ENCODE assay signal across 10 cellular contexts in the genomic region with DNA sequence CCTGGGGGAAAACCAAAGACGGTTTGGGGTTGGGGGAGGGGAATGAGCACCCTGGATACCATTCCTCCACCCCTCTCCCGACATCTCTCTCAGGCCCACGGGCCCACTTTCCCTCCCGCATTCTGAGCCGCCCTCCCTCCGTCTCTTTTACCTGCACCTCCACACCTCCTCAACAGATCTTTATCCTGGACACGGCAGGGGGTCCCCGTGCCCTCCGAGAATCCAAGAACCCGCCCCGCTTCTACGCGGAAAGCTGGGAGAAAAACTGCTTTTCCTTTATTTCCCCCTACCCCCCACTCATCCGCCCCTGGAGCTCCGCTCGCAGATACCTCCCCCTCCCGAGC.
A peak's percentile ranks its signal among the peaks of the same experiment; 100 is the strongest.
DNase-seq lines count a peak whose midpoint lies in the region; ATAC-seq and TF ChIP-seq lines count a peak whose summit lies in the region.
"Had no signal": no experiment of that assay in that cellular context is flagged by ENCODE, and none has a peak within 500 bp of the region (broad histone marks: within the 10 kb centered on the region; RNA-seq: fewer than 3 reads in every experiment).

No MANE protein-coding gene starts in this region.

- H3F3A ChIP-seq in GM23338 (replicated peaks; ENCODE audit: low read depth) (no peaks in the 10 kb centered on the region), smooth muscle cell (ENCODE audit: low read depth) (peaks cover 18% of the 10 kb centered on the region), MM.1S (ENCODE audit: insufficient read depth, low read length) (no peaks in the 10 kb centered on the region)

- no peaks in the 10 kb centered on the region for H3K36me3 ChIP-seq in GM23338 (ENCODE audit: insufficient read depth)
- peaks cover 9% of the 10 kb centered on the region for H3K36me3 ChIP-seq in adipocyte (ENCODE audit: control insufficient read depth, insufficient read depth, low read length, severe bottlenecking)
- H3K36me3 ChIP-seq in iPS DF 6.9 (ENCODE audit: control insufficient read depth, insufficient read depth, low read length) = no peaks in the 10 kb centered on the region
- H3K36me3 ChIP-seq in smooth muscle cell (ENCODE audit: low read depth) = no peaks in the 10 kb centered on the region
- H3K36me3 ChIP-seq in MM.1S (replicated peaks; ENCODE audit: insufficient read depth, low read length) = no peaks in the 10 kb centered on the region
- H3K36me3 ChIP-seq: neutrophil had no signal

- H3K27me3 Mint-ChIP-seq in GM23338 (ENCODE audit: insufficient read depth, low read depth, poor library complexity) = peaks cover 28% of the 10 kb centered on the region

- DNase-seq in GM23338 (ENCODE audit: low spot score) (peak; percentile 52), adipocyte (ENCODE audit: low read depth) (no peak), iPS DF 6.9 (ENCODE audit: low read depth, low spot score) (no peak), smooth muscle cell (lab: John Stamatoyannopoulos, UW; ENCODE audit: unreplicated experiment) (no peak), MM.1S (no peak), HCEC 1CT (no peak)
- DNase-seq: activated T-cell treated with anti-CD3 and anti-CD28 coated beads for 4 hours had no signal

- ATAC-seq in GM23338 (no peak), GM21360 (IDR thresholded peaks at IDR 0.05; ENCODE audit: unreplicated experiment) (no peak), GM21529 (IDR thresholded peaks at IDR 0.05; ENCODE audit: unreplicated experiment) (no peak)

- peak overlapping the region; percentile 97 for H3K4me3 ChIP-seq in GM23338
- peak overlapping the region; percentile 83 for H3K4me3 ChIP-seq in adipocyte (ENCODE audit: low read length)
- peak overlapping the region; percentile 73; the same call in 1 of the 2 replicates for H3K4me3 ChIP-seq in iPS DF 6.9 (ENCODE audit: low read length)
- peak overlapping the region; percentile 59 for H3K4me3 ChIP-seq in smooth muscle cell
- no peak overlapping the region for H3K4me3 ChIP-seq in MM.1S (ENCODE audit: low read length)

- H3K9me3 ChIP-seq in adipocyte (ENCODE audit: control insufficient read depth, low read length) = no peaks in the 10 kb centered on the region
- no peaks in the 10 kb centered on the region for H3K9me3 ChIP-seq in iPS DF 6.9 (ENCODE audit: control insufficient read depth, insufficient read depth, low read length)
- no peaks in the 10 kb centered on the region for H3K9me3 ChIP-seq in smooth muscle cell (replicated peaks; ENCODE audit: low read depth)
- no peaks in the 10 kb centered on the region for H3K9me3 ChIP-seq in MM.1S (replicated peaks; ENCODE audit: insufficient read depth, low read length)
- H3K9me3 ChIP-seq: neutrophil had no signal

- H3K9ac ChIP-seq in adipocyte (ENCODE audit: low read length) (peak overlapping the region; percentile 87), smooth muscle cell (ENCODE audit: low read depth) (peak overlapping the region; percentile 23), MM.1S (ENCODE audit: low read length) (no peak overlapping the region)

- TF ChIP-seq CTCF in GM23338 (conservative IDR thresholded peaks at IDR 0.05; ENCODE audit: low read depth in 2 of 2) (no peak), smooth muscle cell (IDR thresholded peaks at IDR 0.05; ENCODE audit: borderline replicate concordance, insufficient read depth, poor library complexity, severe bottlenecking) (no peak), MM.1S (IDR thresholded peaks at IDR 0.05; ENCODE audit: low read length) (no peak)

- peaks cover 38% of the 10 kb centered on the region for H3K4me1 Mint-ChIP-seq in GM23338

- H3K9me2 ChIP-seq in GM23338 (ENCODE audit: insufficient read depth) = no peaks in the 10 kb centered on the region
- no peaks in the 10 kb centered on the region for H3K9me2 ChIP-seq in MM.1S (replicated peaks; ENCODE audit: insufficient read depth, low read length)

- peak overlapping the region; percentile 99 for H3K4me2 ChIP-seq in GM23338
- peak overlapping the region; percentile 90 for H3K4me2 ChIP-seq in smooth muscle cell
- no peak overlapping the region for H3K4me2 ChIP-seq in MM.1S (ENCODE audit: low read depth, low read length)

- H3K27me3 ChIP-seq in GM23338 (ENCODE audit: insufficient read depth) (peaks cover 44% of the 10 kb centered on the region), adipocyte (replicated peaks; ENCODE audit: control insufficient read depth, insufficient read depth, low read length) (no peaks in the 10 kb centered on the region), iPS DF 6.9 (ENCODE audit: control insufficient read depth, insufficient read depth, low read length) (no peaks in the 10 kb centered on the region), smooth muscle cell (ENCODE audit: low read depth) (no peaks in the 10 kb centered on the region), MM.1S (replicated peaks; ENCODE audit: insufficient read depth, low read length) (peaks cover 24% of the 10 kb centered on the region)

- H3K27ac ChIP-seq in GM23338 (ENCODE audit: low read depth) (no peak overlapping the region), iPS DF 6.9 (ENCODE audit: low read length) (no peak overlapping the region), smooth muscle cell (ENCODE audit: low read depth) (peak overlapping the region; percentile 30), MM.1S (ENCODE audit: low read length) (no peak overlapping the region)
- H3K27ac ChIP-seq: neutrophil had no signal

- H3K79me2 ChIP-seq in GM23338 (replicated peaks; ENCODE audit: insufficient read depth) (peaks cover 18% of the 10 kb centered on the region), smooth muscle cell (ENCODE audit: low read depth) (peaks cover 53% of the 10 kb centered on the region), MM.1S (ENCODE audit: low read length) (no peaks in the 10 kb centered on the region)

- H3K4me3 Mint-ChIP-seq in GM23338 = peak overlapping the region; percentile 92

- H3K9me3 Mint-ChIP-seq in GM23338 = no peaks in the 10 kb centered on the region

- H3K27ac Mint-ChIP-seq in GM23338 = no peak overlapping the region

- no CpG with 5 or more reads among the region's 17 CpGs for WGBS in iPS DF 6.9 (ENCODE audit: insufficient coverage, insufficient read length)
- 13% methylated on average over 16 of the region's 17 CpGs for WGBS in smooth muscle cell (ENCODE audit: low lambda C conversion rate)

- peaks cover 23% of the 10 kb centered on the region for H3K4me1 ChIP-seq in GM23338 (ENCODE audit: insufficient read depth)
- H3K4me1 ChIP-seq in adipocyte (ENCODE audit: control insufficient read depth, insufficient read depth, low read length) = peaks cover 38% of the 10 kb centered on the region
- peaks cover 14% of the 10 kb centered on the region for H3K4me1 ChIP-seq in iPS DF 6.9 (ENCODE audit: control insufficient read depth, insufficient read depth, low read length)
- H3K4me1 ChIP-seq in smooth muscle cell (ENCODE audit: low read depth) = peaks cover 31% of the 10 kb centered on the region
- H3K4me1 ChIP-seq in MM.1S (ENCODE audit: low read length) = no peaks in the 10 kb centered on the region

- peaks cover 11% of the 10 kb centered on the region; the same call in 1 of the 2 replicates for H4K20me1 ChIP-seq in GM23338 (replicated peaks; ENCODE audit: insufficient read depth)
- H4K20me1 ChIP-seq in smooth muscle cell (ENCODE audit: low read depth) = peaks cover 67% of the 10 kb centered on the region
- no peaks in the 10 kb centered on the region for H4K20me1 ChIP-seq in MM.1S (ENCODE audit: insufficient read depth, low read length)

- H2AFZ ChIP-seq in GM23338 = peak overlapping the region; percentile 90
- H2AFZ ChIP-seq in smooth muscle cell (ENCODE audit: low read depth) = no peak overlapping the region
- H2AFZ ChIP-seq in MM.1S (ENCODE audit: low read length) = no peak overlapping the region

- no peaks in the 10 kb centered on the region; the same call in 1 of the 3 replicates for H3K36me3 Mint-ChIP-seq in GM23338 (ENCODE audit: low read depth)
